In the genomic region with DNA sequence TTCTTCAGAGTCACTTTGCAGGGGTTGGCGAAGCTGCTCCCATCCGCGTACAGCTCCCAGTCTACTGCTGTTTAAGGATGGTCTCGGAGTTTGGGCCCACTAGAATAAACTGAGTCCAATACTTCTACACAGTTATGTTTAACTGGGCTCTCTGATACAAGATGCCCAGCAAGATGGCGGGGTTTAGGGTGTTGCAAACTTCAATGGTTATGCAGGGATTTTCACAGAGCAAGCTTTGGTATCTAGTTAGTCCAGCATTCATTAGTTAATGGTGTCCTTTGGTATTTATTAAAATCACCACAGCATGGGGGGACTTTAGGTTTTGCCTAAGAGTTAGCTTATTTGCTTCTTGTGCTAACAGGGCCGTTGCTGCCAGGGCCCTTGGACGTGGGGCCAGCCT, we compare ENCODE assay signal across 8 cellular contexts. TPM values are rescaled to one million over a fixed set of nuclear protein-coding genes. Genes with fewer than 3 reads are reported as not detected.
A peak's percentile ranks its signal among the peaks of the same experiment; 100 is the strongest.
DNase-seq lines count a peak whose midpoint lies in the region; ATAC-seq, FAIRE-seq and TF ChIP-seq lines count a peak whose summit lies in the region.
"Not testable (repeated sequence)": the region's sequence is repeated elsewhere in the genome, so short reads cannot be mapped to it uniquely, and the experiment has no call there.

No MANE protein-coding gene starts in this region.

- not testable (repeated sequence) for H4K20me1 ChIP-seq in DOHH2 (ENCODE audit: control insufficient read depth, insufficient read depth, low read depth, low read length); OCI-LY3 (ENCODE audit: insufficient read depth, low read length)

- not testable (repeated sequence) for DNase-seq in GM12865 (ENCODE audit: low read depth); GM12892 (ENCODE audit: insufficient read length)
- peak; percentile 27 for DNase-seq in activated effector memory CD4-positive, alpha-beta T cell treated with anti-CD3 and anti-CD28 coated beads, Interleukin-2, amount 50 U/mL, for 16 hours

- H3K4me2 ChIP-seq in DOHH2 (ENCODE audit: low read length), result peak overlapping the region; percentile 76
- peak overlapping the region; percentile 82 for H3K4me2 ChIP-seq in OCI-LY3 (ENCODE audit: low read length)

- peak overlapping the region; percentile 61 for H3K27ac Mint-ChIP-seq in stimulated activated memory B cell treated with anti-CD40 and anti-IgM and Interleukin-4, amounts not matched to agents 10 μg/mL and 1 μg/mL and 100 μg/mL, for 72 hours

- H3K9ac ChIP-seq in HUES6 (ENCODE audit: low read length) (peak overlapping the region; percentile 10), OCI-LY3 (ENCODE audit: low read length) (peak overlapping the region; percentile 95)

- H3K9me3 Mint-ChIP-seq in stimulated activated memory B cell treated with anti-CD40 and anti-IgM and Interleukin-4, amounts not matched to agents 10 μg/mL and 1 μg/mL and 100 μg/mL, for 72 hours, result not testable (repeated sequence)

- H3K27me3 ChIP-seq in DOHH2 (ENCODE audit: control insufficient read depth, low read length); HUES6 (ENCODE audit: control insufficient read depth, insufficient read depth, low read length); OCI-LY3 (ENCODE audit: low read depth, low read length): not testable (repeated sequence)

- H3K4me3 ChIP-seq in DOHH2 (ENCODE audit: low read length) (peak overlapping the region; percentile 71), GM08714 (ENCODE audit: low read length) (peak overlapping the region; percentile 18; the same call in 1 of the 2 replicates), GM12865 (ENCODE audit: low read depth, low read length) (peak overlapping the region; percentile 91), OCI-LY3 (ENCODE audit: low read length) (peak overlapping the region; percentile 95)
- not testable (repeated sequence) for H3K4me3 ChIP-seq in HUES6 (ENCODE audit: low read depth, low read length)

- peaks cover 72% of the 10 kb centered on the region for H3K4me1 Mint-ChIP-seq in stimulated activated memory B cell treated with anti-CD40 and anti-IgM and Interleukin-4, amounts not matched to agents 10 μg/mL and 1 μg/mL and 100 μg/mL, for 72 hours

- peaks cover 67% of the 10 kb centered on the region for H3F3A ChIP-seq in DOHH2 (ENCODE audit: control insufficient read depth, insufficient read depth)

- not testable (repeated sequence) for H3K27me3 Mint-ChIP-seq in stimulated activated memory B cell treated with anti-CD40 and anti-IgM and Interleukin-4, amounts not matched to agents 10 μg/mL and 1 μg/mL and 100 μg/mL, for 72 hours

- not testable (repeated sequence) for FAIRE-seq in GM12892 (lab: Jason Lieb, UNC)

- TF ChIP-seq CTCF in DOHH2 (IDR thresholded peaks at IDR 0.05; ENCODE audit: low read depth, low read length, poor library complexity, severe bottlenecking); GM12865 (IDR thresholded peaks at IDR 0.05; ENCODE audit: insufficient read depth, low read depth, low read length, missing control alignments); OCI-LY3 (IDR thresholded peaks at IDR 0.05; ENCODE audit: low read depth, low read length): not testable (repeated sequence)

- H3K4me1 ChIP-seq in DOHH2 (ENCODE audit: control insufficient read depth, low read length), result peaks cover 88% of the 10 kb centered on the region
- peaks cover 27% of the 10 kb centered on the region for H3K4me1 ChIP-seq in HUES6 (ENCODE audit: control insufficient read depth, insufficient read depth, low read length)
- peaks cover 57% of the 10 kb centered on the region for H3K4me1 ChIP-seq in OCI-LY3 (ENCODE audit: low read length)

- H3K27ac ChIP-seq in DOHH2 (ENCODE audit: low read depth, low read length) (peak overlapping the region; percentile 99), OCI-LY3 (ENCODE audit: low read length) (peak overlapping the region; percentile 100)
- not testable (repeated sequence) for H3K27ac ChIP-seq in HUES6 (ENCODE audit: low read depth, low read length)

- H3K36me3 ChIP-seq in DOHH2 (ENCODE audit: control insufficient read depth, low read length), result peaks cover 35% of the 10 kb centered on the region
- H3K36me3 ChIP-seq in HUES6 (ENCODE audit: control insufficient read depth, insufficient read depth, low read length), result not testable (repeated sequence)
- peaks cover 24% of the 10 kb centered on the region for H3K36me3 ChIP-seq in OCI-LY3 (replicated peaks; ENCODE audit: low read depth, low read length)

- TF ChIP-seq POLR2A in GM12892 (IDR thresholded peaks at IDR 0.05; ENCODE audit: low read depth, low read length), result peak; percentile 41; the same call in 1 of the 2 replicates

- not testable (repeated sequence) for H2AFZ ChIP-seq in OCI-LY3 (ENCODE audit: low read depth, low read length)

- H3K36me3 Mint-ChIP-seq in stimulated activated memory B cell treated with anti-CD40 and anti-IgM and Interleukin-4, amounts not matched to agents 10 μg/mL and 1 μg/mL and 100 μg/mL, for 72 hours, result peaks cover 55% of the 10 kb centered on the region

- ATAC-seq in stimulated activated memory B cell treated with anti-CD40 and anti-IgM and Interleukin-4, amounts not matched to agents 10 μg/mL and 1 μg/mL and 100 μg/mL, for 72 hours, result not testable (repeated sequence)

- not testable (repeated sequence) for H3K9me3 ChIP-seq in DOHH2 (ENCODE audit: control insufficient read depth, insufficient read depth, low read length); HUES6 (ENCODE audit: control insufficient read depth, insufficient read depth, low read depth, low read length); OCI-LY3 (ENCODE audit: insufficient read depth, low read length)

- peak overlapping the region; percentile 60 for H3K4me3 Mint-ChIP-seq in stimulated activated memory B cell treated with anti-CD40 and anti-IgM and Interleukin-4, amounts not matched to agents 10 μg/mL and 1 μg/mL and 100 μg/mL, for 72 hours

- not testable (repeated sequence) for H3K9me2 ChIP-seq in DOHH2 (replicated peaks; ENCODE audit: control insufficient read depth, low read length)

- H3K79me2 ChIP-seq in DOHH2 (ENCODE audit: control insufficient read depth, low read length) (peaks cover 71% of the 10 kb centered on the region), OCI-LY3 (ENCODE audit: low read length) (peaks cover 88% of the 10 kb centered on the region)

RNA-seq across cellular contexts. Expression of gene NSUN4, which starts 12.4 kb away (rescaled TPM):
- polyA plus RNA-seq in GM12892 (2012; ENCODE audit: missing spikeins), result 19.6 TPM

RNA-seq across cellular contexts. Expression of gene UQCRH, which starts 24.7 kb away (rescaled TPM):
- 1,313 TPM for polyA plus RNA-seq in GM12892 (2012; ENCODE audit: missing spikeins)

RNA-seq across cellular contexts. Expression of gene LRRC41, which starts 24.8 kb away (rescaled TPM):
- 51.2 TPM for polyA plus RNA-seq in GM12892 (2012; ENCODE audit: missing spikeins)
